27 cellular contexts compared by ENCODE assay signal in the genomic region with DNA sequence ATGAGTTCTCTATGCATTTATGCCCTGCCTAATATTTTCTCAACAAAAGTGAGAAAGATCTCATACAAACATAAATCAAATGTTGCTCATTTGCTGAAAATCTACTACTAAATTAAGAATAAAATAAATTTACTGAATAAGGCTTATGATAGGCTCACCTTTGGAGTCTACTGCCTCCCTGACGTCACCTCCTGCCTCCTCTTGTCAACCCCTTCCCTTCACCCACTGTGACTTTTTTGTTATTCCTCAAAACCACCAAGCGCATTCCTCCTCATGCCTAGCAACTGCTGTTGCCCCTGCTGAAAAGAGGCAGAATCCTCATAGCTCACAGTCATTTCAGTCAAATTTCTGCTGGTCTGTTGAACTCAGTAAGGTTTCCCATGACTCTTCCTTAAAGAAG.
"Had no signal": no experiment of that assay in that cellular context is flagged by ENCODE, and none has a peak within 500 bp of the region (broad histone marks: within the 10 kb centered on the region; RNA-seq: fewer than 3 reads in every experiment).

No MANE protein-coding gene starts in this region.

- H3K4me3 ChIP-seq: stomach, suprapubic skin, testis, thoracic aorta, thyroid gland, tibial artery, tibial nerve, transverse colon, upper lobe of left lung, upper lobe of right lung, uterus, vagina had no signal

- H3K27ac ChIP-seq: stomach, suprapubic skin, testis, thoracic aorta, thyroid gland, tibial artery, tibial nerve, transverse colon, upper lobe of left lung, upper lobe of right lung, uterus, vagina had no signal

- H3K27me3 ChIP-seq: stomach, suprapubic skin, testis, thyroid gland, tibial artery, tibial nerve, transverse colon, upper lobe of left lung, upper lobe of right lung, uterus, vagina had no signal

- FAIRE-seq: urothelium cell line had no signal

- H3K36me3 ChIP-seq: stomach, suprapubic skin, thoracic aorta, thyroid gland, tibial artery, tibial nerve, transverse colon, upper lobe of left lung, upper lobe of right lung, uterus, vagina had no signal

- ATAC-seq: stimulated activated effector memory CD8-positive, alpha-beta T cell treated with anti-CD3 and anti-CD28 coated beads, Interleukin-12 subunit alpha, Interleukin-12 subunit beta, amount 100 ng/mL, for 72 hours; stimulated activated memory B cell treated with anti-CD40 and anti-IgM and Interleukin-4, amounts not matched to agents 10 μg/mL and 1 μg/mL and 100 μg/mL, for 72 hours; stimulated activated naive B cell treated with anti-CD40 and anti-IgM and Interleukin-4, amounts not matched to agents 10 μg/mL and 1 μg/mL and 100 μg/mL, for 72 hours; stimulated activated naive CD8-positive, alpha-beta T cell treated with anti-CD3 and anti-CD28 coated beads, Interleukin-15, amount 100 ng/mL, for 72 hours; stimulated activated naive CD8-positive, alpha-beta T cell treated with anti-CD3 and anti-CD28 coated beads, Interleukin-15, Interleukin-2, amounts not matched to agents 100 U/mL and 50 U/mL, for 24 hours; upper lobe of right lung had no signal

- H3K4me1 ChIP-seq: stomach, suprapubic skin, testis, thyroid gland, tibial artery, tibial nerve, transverse colon, upper lobe of left lung, upper lobe of right lung, uterus, vagina had no signal

- H3K9me3 ChIP-seq: testis, thoracic aorta, thyroid gland, tibial artery, uterus, vagina had no signal

- DNase-seq: stimulated activated CD4-positive, alpha-beta T cell treated with anti-CD3 and anti-CD28 coated beads, Interleukin-2, amount 100 ng/mL, for 48 hours; stimulated activated CD4-positive, alpha-beta T cell treated with anti-CD3 and anti-CD28 coated beads, Interleukin-4, amount 100 ng/mL, for 1 hour; stimulated activated CD4-positive, alpha-beta T cell treated with anti-CD3 and anti-CD28 coated beads, Interleukin-4, amount 100 ng/mL, for 24 hours; stimulated activated CD4-positive, alpha-beta T cell treated with anti-CD3 and anti-CD28 coated beads, Interleukin-4, amount 100 ng/mL, for 4 hours; stimulated activated CD8-positive, alpha-beta memory T cell treated with anti-CD3 and anti-CD28 coated beads, Interleukin-4, amount 100 ng/mL, for 48 hours; stimulated activated naive B cell treated with anti-CD40 and anti-IgM and Interleukin-4, amounts not matched to agents 10 μg/mL and 1 μg/mL and 100 μg/mL, for 72 hours; stimulated activated naive CD4-positive, alpha-beta T cell; stimulated activated naive CD4-positive, alpha-beta T cell treated with Interleukin-2 at 50 U/mL for 16 hours; stimulated activated naive CD8-positive, alpha-beta T cell treated with anti-CD3 and anti-CD28 coated beads, Interleukin-15, amount 100 ng/mL, for 72 hours; stimulated activated naive CD8-positive, alpha-beta T cell treated with anti-CD3 and anti-CD28 coated beads, Interleukin-15, Interleukin-2, amounts not matched to agents 100 U/mL and 50 U/mL, for 24 hours; stomach; substantia nigra; testis; thyroid gland; tibial artery; transverse colon; trophoblast cell; upper lobe of left lung; upper lobe of right lung; uterus had no signal
